In genomic region chr6:158041370-158041769, GRCh38 we compare ENCODE assay signal across 11 cellular contexts. TPM values are rescaled to one million over a fixed set of nuclear protein-coding genes. Genes with fewer than 3 reads are reported as not detected.
DNase-seq lines count a peak whose midpoint lies in the region; ATAC-seq, FAIRE-seq and TF ChIP-seq lines count a peak whose summit lies in the region.
"Had no signal": no experiment of that assay in that cellular context is flagged by ENCODE, and none has a peak within 500 bp of the region (broad histone marks: within the 10 kb centered on the region; RNA-seq: fewer than 3 reads in every experiment).

No MANE protein-coding gene starts in this region.

- DNase-seq in Daoy (ENCODE audit: low read depth) (peak; percentile 72), foreskin keratinocyte (peak in 1 of 2 donors; percentile 55), NOMO-1 (lab: John Stamatoyannopoulos, UW; ENCODE audit: unreplicated experiment in 2 of 2) (no peak), H54 (ENCODE audit: insufficient read length, low spot score) (no peak)
- DNase-seq in activated CD8-positive, alpha-beta T cell treated with anti-CD3 and anti-CD28 coated beads, Interleukin-2, amount 10 ng/mL, durations not matched to agents 7 days and 5 days = no peak
- DNase-seq: NCI-H2107 had no signal

- H3K9me3 Mint-ChIP-seq in activated T-helper 17 cell treated with anti-CD3 and anti-CD28 coated beads, Interleukin-2, amount 50 U/mL, for 72 hours = no peaks in the 10 kb centered on the region
- no peaks in the 10 kb centered on the region for H3K9me3 Mint-ChIP-seq in activated CD8-positive, alpha-beta T cell treated with anti-CD3 and anti-CD28 coated beads, Interleukin-2, amount 10 ng/mL, durations not matched to agents 7 days and 5 days (ENCODE audit: insufficient read depth)

- POLR2A ChIA-PET in activated CD8-positive, alpha-beta T cell treated with anti-CD3 and anti-CD28 coated beads, Interleukin-2, amount 10 ng/mL, durations not matched to agents 7 days and 5 days (lab: Charles Lee) = interaction anchor here (0.6 to 0.7 kb wide), 2 partner anchors 10 to 15 kb away, joined by 3 to 5 read pairs; no protein-coding TSS in a partner anchor

- no peak for ATAC-seq in activated T-helper 17 cell treated with anti-CD3 and anti-CD28 coated beads, Interleukin-2, amount 50 U/mL, for 72 hours (replicated peaks)
- ATAC-seq in foreskin keratinocyte (peak; percentile 47), GM21576 (IDR thresholded peaks at IDR 0.05; ENCODE audit: unreplicated experiment) (no peak)
- ATAC-seq in activated CD8-positive, alpha-beta T cell treated with anti-CD3 and anti-CD28 coated beads, Interleukin-2, amount 10 ng/mL, durations not matched to agents 7 days and 5 days = no peak

- no peak for TF ChIP-seq POLR2A in H54 (IDR thresholded peaks at IDR 0.05; ENCODE audit: low read depth, low read length)

- peaks cover 68% of the 10 kb centered on the region for H3K36me3 Mint-ChIP-seq in activated T-helper 17 cell treated with anti-CD3 and anti-CD28 coated beads, Interleukin-2, amount 50 U/mL, for 72 hours (ENCODE audit: low read depth)
- peaks cover 29% of the 10 kb centered on the region for H3K36me3 Mint-ChIP-seq in activated CD8-positive, alpha-beta T cell treated with anti-CD3 and anti-CD28 coated beads, Interleukin-2, amount 10 ng/mL, durations not matched to agents 7 days and 5 days (ENCODE audit: low read depth)

- no peak overlapping the region for H3K4me2 ChIP-seq in skeletal muscle satellite cell (ENCODE audit: low read length)

- peak overlapping the region; percentile 28 for H3K27ac Mint-ChIP-seq in activated T-helper 17 cell treated with anti-CD3 and anti-CD28 coated beads, Interleukin-2, amount 50 U/mL, for 72 hours
- no peak overlapping the region for H3K27ac Mint-ChIP-seq in activated CD8-positive, alpha-beta T cell treated with anti-CD3 and anti-CD28 coated beads, Interleukin-2, amount 10 ng/mL, durations not matched to agents 7 days and 5 days

- CTCF ChIA-PET in activated CD8-positive, alpha-beta T cell treated with anti-CD3 and anti-CD28 coated beads, Interleukin-2, amount 10 ng/mL, durations not matched to agents 7 days and 5 days (lab: Charles Lee) = interaction anchor here (0.9 to 9.8 kb wide), 5 partner anchors 10 to 284 kb away, joined by 3 to 84 read pairs (median 4); no protein-coding TSS in a partner anchor

- H3K27me3 Mint-ChIP-seq in activated T-helper 17 cell treated with anti-CD3 and anti-CD28 coated beads, Interleukin-2, amount 50 U/mL, for 72 hours = no peaks in the 10 kb centered on the region
- H3K27me3 Mint-ChIP-seq in activated CD8-positive, alpha-beta T cell treated with anti-CD3 and anti-CD28 coated beads, Interleukin-2, amount 10 ng/mL, durations not matched to agents 7 days and 5 days (ENCODE audit: low read depth) = no peaks in the 10 kb centered on the region

- H3K4me1 ChIP-seq in foreskin keratinocyte (peaks cover 28% of the 10 kb centered on the region), skeletal muscle satellite cell (ENCODE audit: control insufficient read depth, insufficient read depth, low read length) (peaks cover 79% of the 10 kb centered on the region)

- no peak overlapping the region for H3K27ac ChIP-seq in foreskin keratinocyte
- H3K27ac ChIP-seq: neutrophil had no signal

- H3K4me1 Mint-ChIP-seq in activated T-helper 17 cell treated with anti-CD3 and anti-CD28 coated beads, Interleukin-2, amount 50 U/mL, for 72 hours = peaks cover 23% of the 10 kb centered on the region
- H3K4me1 Mint-ChIP-seq in activated CD8-positive, alpha-beta T cell treated with anti-CD3 and anti-CD28 coated beads, Interleukin-2, amount 10 ng/mL, durations not matched to agents 7 days and 5 days (ENCODE audit: low read depth) = peaks cover 44% of the 10 kb centered on the region

- TF ChIP-seq CTCF in foreskin keratinocyte (conservative IDR thresholded peaks at IDR 0.05) = no peak

- no peak overlapping the region for H3K4me3 ChIP-seq in skeletal muscle satellite cell (ENCODE audit: low read length)
- H3K4me3 ChIP-seq: GM12878 had no signal

- H3K36me3 ChIP-seq in skeletal muscle satellite cell (ENCODE audit: insufficient read depth, low read length) = peaks cover 52% of the 10 kb centered on the region

- FAIRE-seq in H54 (lab: Jason Lieb, UNC) = no peak
- FAIRE-seq: GM12878 had no signal

- H3K27me3 ChIP-seq in foreskin keratinocyte = no peaks in the 10 kb centered on the region
- H3K27me3 ChIP-seq in skeletal muscle satellite cell (ENCODE audit: control insufficient read depth, insufficient read depth, low read length) = no peaks in the 10 kb centered on the region
- H3K27me3 ChIP-seq: neutrophil had no signal

- H3K4me3 Mint-ChIP-seq in activated T-helper 17 cell treated with anti-CD3 and anti-CD28 coated beads, Interleukin-2, amount 50 U/mL, for 72 hours = no peak overlapping the region
- H3K4me3 Mint-ChIP-seq in activated CD8-positive, alpha-beta T cell treated with anti-CD3 and anti-CD28 coated beads, Interleukin-2, amount 10 ng/mL, durations not matched to agents 7 days and 5 days = no peak overlapping the region

- H3K9me3 ChIP-seq in skeletal muscle satellite cell (replicated peaks; ENCODE audit: low read length) = no peaks in the 10 kb centered on the region
- H3K9me3 ChIP-seq: neutrophil had no signal

- H3K9ac ChIP-seq in skeletal muscle satellite cell (ENCODE audit: low read depth, low read length) = peak overlapping the region; percentile 68

RNA-seq across cellular contexts. Expression of gene SYNJ2, which starts 59.7 kb away (rescaled TPM):
- total RNA-seq in Daoy (2014; rRNA removed; shearing (Covaris generic)) = 155 and 177 TPM in 2 replicates
- total RNA-seq in activated T-helper 17 cell treated with anti-CD3 and anti-CD28 coated beads, Interleukin-2, amount 50 U/mL, for 72 hours = 10 to 100 TPM; 28.0 to 32.0 TPM
- 15.7 and 16.2 TPM in 2 replicates for total RNA-seq in foreskin keratinocyte
- polyA plus RNA-seq in foreskin keratinocyte = 8.6 and 11.1 TPM in 2 replicates
- total RNA-seq in skeletal muscle satellite cell (2012; rRNA removed) = 23.6 and 32.5 TPM in 2 replicates
- 10 to 100 TPM; 38.2 to 38.5 TPM for total RNA-seq in activated CD8-positive, alpha-beta T cell treated with anti-CD3 and anti-CD28 coated beads, Interleukin-2, amount 10 ng/mL, durations not matched to agents 7 days and 5 days
